In genomic region chrX:24566233-24566632, GRCh38 we compare ENCODE assay signal across 26 cellular contexts.
"Had no signal": no experiment of that assay in that cellular context is flagged by ENCODE, and none has a peak within 500 bp of the region (broad histone marks: within the 10 kb centered on the region; RNA-seq: fewer than 3 reads in every experiment).

No MANE protein-coding gene starts in this region.

- H2AFZ ChIP-seq: parathyroid adenoma had no signal

- H3K36me3 ChIP-seq: breast epithelium, esophagus squamous epithelium, heart left ventricle, right atrium auricular region, transverse colon, WERI-Rb-1 had no signal

- ATAC-seq: activated CD4-positive, CD25-positive, alpha-beta regulatory T cell treated with anti-CD3 and anti-CD28 coated beads, Interleukin-2, amount 50 U/mL, for 24 hours; heart left ventricle; naive thymus-derived CD4-positive, alpha-beta T cell; psoas muscle had no signal

- DNase-seq: activated CD4-positive, alpha-beta memory T cell treated with anti-CD3 and anti-CD28 coated beads for 36 hours; activated CD4-positive, alpha-beta T cell treated with anti-CD3 and anti-CD28 coated beads, Interleukin-2, amount 10 ng/mL, durations not matched to agents 24 days and 14 days; activated CD8-positive, alpha-beta memory T cell treated with anti-CD3 and anti-CD28 coated beads, Interleukin-2, amount 50 U/mL, for 4 hours; activated effector memory CD4-positive, alpha-beta T cell treated with anti-CD3 and anti-CD28 coated beads, Interleukin-2, amount 50 U/mL, for 16 hours; activated naive CD4-positive, alpha-beta T cell treated with anti-CD3 and anti-CD28 coated beads, Interleukin-2, amount 10 ng/mL, durations not matched to agents 7 days and 5 days; activated naive CD8-positive, alpha-beta T cell treated with anti-CD3 and anti-CD28 coated beads, Interleukin-2, amount 10 ng/mL, durations not matched to agents 7 days and 5 days; activated T-cell treated with anti-CD3 and anti-CD28 coated beads, Interleukin-2, amount 50 U/mL, for 1 hour; amygdala; central memory CD4-positive, alpha-beta T cell; dermis blood vessel endothelial cell; effector CD4-positive, alpha-beta T cell; esophagus squamous epithelium; heart left ventricle; naive thymus-derived CD4-positive, alpha-beta T cell; psoas muscle; stimulated activated CD4-positive, alpha-beta T cell treated with anti-CD3 and anti-CD28 coated beads, Interleukin-15, amount 100 ng/mL, for 24 hours; stimulated activated CD4-positive, alpha-beta T cell treated with anti-CD3 and anti-CD28 coated beads, Interleukin-2, amount 100 ng/mL, for 24 hours; stimulated activated naive CD4-positive, alpha-beta T cell; T-helper 9 cell; transverse colon; WERI-Rb-1 had no signal

- H3K9me3 ChIP-seq: breast epithelium, esophagus squamous epithelium, heart left ventricle, psoas muscle, right atrium auricular region, transverse colon had no signal

- H3K27ac ChIP-seq: breast epithelium, heart left ventricle, parathyroid adenoma, psoas muscle, right atrium auricular region, transverse colon, WERI-Rb-1 had no signal

- H3K27me3 ChIP-seq: esophagus squamous epithelium, right atrium auricular region, transverse colon had no signal

- H3K9ac ChIP-seq: parathyroid adenoma had no signal

- FAIRE-seq: TTC549 had no signal

- H3K79me2 ChIP-seq: parathyroid adenoma had no signal

- H3K4me1 ChIP-seq: breast epithelium, esophagus squamous epithelium, heart left ventricle, parathyroid adenoma, psoas muscle, right atrium auricular region, transverse colon had no signal

- H3K4me3 ChIP-seq: breast epithelium, esophagus squamous epithelium, heart left ventricle, psoas muscle, right atrium auricular region, transverse colon had no signal
